12 cellular contexts compared by ENCODE assay signal in genomic region chr5:14960120-14960462, GRCh38.
DNase-seq lines count a peak whose midpoint lies in the region; ATAC-seq and TF ChIP-seq lines count a peak whose summit lies in the region.
"Had no signal": no experiment of that assay in that cellular context is flagged by ENCODE, and none has a peak within 500 bp of the region (broad histone marks: within the 10 kb centered on the region; RNA-seq: fewer than 3 reads in every experiment).

No MANE protein-coding gene starts in this region.

- DNase-seq in RWPE1 (ENCODE audit: low spot score) (no peak), GM19238 (ENCODE audit: insufficient read length, low spot score) (no peak), NOMO-1 treated with DMSO at 0.1 percent for 48 hours (lab: John Stamatoyannopoulos, UW; ENCODE audit: unreplicated experiment) (no peak), dermis blood vessel endothelial cell (no peak)
- DNase-seq: BE2C; CD4-positive, alpha-beta memory T cell; DMS79 treated with DMSO at 0.1 percent for 48 hours; EL had no signal

- TF ChIP-seq CTCF in RWPE1 (conservative IDR thresholded peaks at IDR 0.05; ENCODE audit: low read depth) (no peak), parathyroid adenoma (IDR thresholded peaks at IDR 0.05) (no peak)

- no peak overlapping the region for H3K4me3 ChIP-seq in parathyroid adenoma (ENCODE audit: low read depth, low read length)
- H3K4me3 ChIP-seq: HAP-1 had no signal

- ATAC-seq in HG03571 (IDR thresholded peaks at IDR 0.05; ENCODE audit: unreplicated experiment), result no peak

- H3K27ac ChIP-seq in RWPE1, result peak overlapping the region; percentile 59
- peak overlapping the region; percentile 87 for H3K27ac ChIP-seq in parathyroid adenoma

- no peaks in the 10 kb centered on the region for H3K36me3 Mint-ChIP-seq in dendritic cell treated with granulocyte-macrophage colony-stimulating factor and Interleukin-4, amounts not matched to agents 40 ng/mL and 50 ng/mL, for 4 days (ENCODE audit: low read depth)
- H3K36me3 Mint-ChIP-seq: CD4-positive, alpha-beta memory T cell had no signal

- no peak overlapping the region for H3K9ac ChIP-seq in parathyroid adenoma

- no peak overlapping the region for H3K4me2 ChIP-seq in parathyroid adenoma (ENCODE audit: low read length)

- peak overlapping the region; percentile 81 for H2AFZ ChIP-seq in parathyroid adenoma

- intact Hi-C loops in dendritic cell treated with granulocyte-macrophage colony-stimulating factor and Interleukin-4, amounts not matched to agents 40 ng/mL and 50 ng/mL, for 4 days (cut with micrococcal nuclease), result no loop called here

- H3K27me3 Mint-ChIP-seq in dendritic cell treated with granulocyte-macrophage colony-stimulating factor and Interleukin-4, amounts not matched to agents 40 ng/mL and 50 ng/mL, for 4 days, result peaks cover 5% of the 10 kb centered on the region
- H3K27me3 Mint-ChIP-seq: CD4-positive, alpha-beta memory T cell had no signal

- H3K79me2 ChIP-seq in parathyroid adenoma, result no peaks in the 10 kb centered on the region

- H3K9me3 ChIP-seq in parathyroid adenoma (ENCODE audit: control insufficient read depth, low read length), result no peaks in the 10 kb centered on the region
- H3K9me3 ChIP-seq: BE2C, HAP-1 had no signal

- no peak overlapping the region for H3K4me3 Mint-ChIP-seq in dendritic cell treated with granulocyte-macrophage colony-stimulating factor and Interleukin-4, amounts not matched to agents 40 ng/mL and 50 ng/mL, for 4 days
- H3K4me3 Mint-ChIP-seq: CD4-positive, alpha-beta memory T cell had no signal

- POLR2A ChIA-PET in RWPE1 (lab: Yijun Ruan, JAX; ENCODE audit: low non-redundant PET), result no interaction called here

- no peaks in the 10 kb centered on the region for H3K27me3 ChIP-seq in parathyroid adenoma (ENCODE audit: control insufficient read depth, insufficient read depth, low read length)
- H3K27me3 ChIP-seq: BE2C had no signal

- H3K9me3 Mint-ChIP-seq in dendritic cell treated with granulocyte-macrophage colony-stimulating factor and Interleukin-4, amounts not matched to agents 40 ng/mL and 50 ng/mL, for 4 days, result no peaks in the 10 kb centered on the region
- H3K9me3 Mint-ChIP-seq: CD4-positive, alpha-beta memory T cell had no signal

- H3K36me3 ChIP-seq in parathyroid adenoma (ENCODE audit: control insufficient read depth, insufficient read depth, low read length), result no peaks in the 10 kb centered on the region
- H3K36me3 ChIP-seq: BE2C, HAP-1 had no signal

- H3K4me1 ChIP-seq in parathyroid adenoma, result peaks cover 16% of the 10 kb centered on the region
- H3K4me1 ChIP-seq: HAP-1 had no signal

- peaks cover 33% of the 10 kb centered on the region for H3K4me1 Mint-ChIP-seq in dendritic cell treated with granulocyte-macrophage colony-stimulating factor and Interleukin-4, amounts not matched to agents 40 ng/mL and 50 ng/mL, for 4 days (ENCODE audit: low read depth)

- H3K27ac Mint-ChIP-seq in dendritic cell treated with granulocyte-macrophage colony-stimulating factor and Interleukin-4, amounts not matched to agents 40 ng/mL and 50 ng/mL, for 4 days, result peak overlapping the region; percentile 64
- H3K27ac Mint-ChIP-seq: CD4-positive, alpha-beta memory T cell had no signal

- CTCF ChIA-PET in RWPE1 (lab: Yijun Ruan, JAX), result no interaction called here
